ENCODE assay signal across 28 cellular contexts in genomic region chr19:15235796-15236195, GRCh38. TPM values are rescaled to one million over a fixed set of nuclear protein-coding genes. Genes with fewer than 3 reads are reported as not detected.
DNase-seq lines count a peak whose midpoint lies in the region; ATAC-seq, FAIRE-seq and TF ChIP-seq lines count a peak whose summit lies in the region.
"Had no signal": no experiment of that assay in that cellular context is flagged by ENCODE, and none has a peak within 500 bp of the region (broad histone marks: within the 10 kb centered on the region; RNA-seq: fewer than 3 reads in every experiment).

No MANE protein-coding gene starts in this region.

- peak overlapping the region; percentile 5 for H3K27ac Mint-ChIP-seq in activated T-helper 17 cell treated with anti-CD3 and anti-CD28 coated beads, Interleukin-2, amount 50 U/mL, for 72 hours
- peak overlapping the region; percentile 33 for H3K27ac Mint-ChIP-seq in dendritic cell treated with granulocyte-macrophage colony-stimulating factor and Interleukin-4, amounts not matched to agents 40 ng/mL and 50 ng/mL, for 4 days
- peak overlapping the region; percentile 40 for H3K27ac Mint-ChIP-seq in osteocyte (ENCODE audit: unreplicated experiment)
- no peak overlapping the region for H3K27ac Mint-ChIP-seq in WTC11

- intact Hi-C loops in HepG2 (cut with micrococcal nuclease; ENCODE audit: unreplicated experiment) (no loop called here), right lobe of liver (cut with DNase I) (no loop called here)
- intact Hi-C loops in dendritic cell treated with granulocyte-macrophage colony-stimulating factor and Interleukin-4, amounts not matched to agents 40 ng/mL and 50 ng/mL, for 4 days (cut with micrococcal nuclease), result no loop called here

- 96% methylated on average over 2 of the region's 2 CpGs for WGBS in HepG2 (ENCODE audit: low lambda C conversion rate)
- WGBS in right lobe of liver (ENCODE audit: insufficient coverage, low coverage, low lambda C conversion rate, missing lambda C conversion rate), result 55% methylated on average over 2 of the region's 2 CpGs

- H3K36me3 ChIP-seq in HepG2 (replicated peaks in 1 of 2; ENCODE audit: control insufficient read depth in 1 of 2, insufficient read depth in 2 of 2, low read length in 2 of 2) (peaks cover 24 to 42% of the 10 kb centered on the region in 2 experiments), right lobe of liver (peaks cover 0 to 41% (median 16%) of the 10 kb centered on the region in 4 donors)

- no peaks in the 10 kb centered on the region for H3K27me3 ChIP-seq in HepG2 (ENCODE audit: control insufficient read depth in 1 of 2, insufficient read depth in 2 of 2, low read length in 2 of 2)
- no peaks in the 10 kb centered on the region for H3K27me3 ChIP-seq in right lobe of liver
- H3K27me3 ChIP-seq: BE2C, SJCRH30 had no signal

- no peak overlapping the region for H3K27ac ChIP-seq in HepG2 (ENCODE audit: extremely low read length, insufficient read depth, low read length)
- no peak overlapping the region for H3K27ac ChIP-seq in right lobe of liver
- H3K27ac ChIP-seq: A549, Peyer's patch, SJCRH30 had no signal

- H3K27me3 Mint-ChIP-seq in activated T-helper 17 cell treated with anti-CD3 and anti-CD28 coated beads, Interleukin-2, amount 50 U/mL, for 72 hours, result peaks cover 11% of the 10 kb centered on the region
- H3K27me3 Mint-ChIP-seq in dendritic cell treated with granulocyte-macrophage colony-stimulating factor and Interleukin-4, amounts not matched to agents 40 ng/mL and 50 ng/mL, for 4 days, result peaks cover 21% of the 10 kb centered on the region
- H3K27me3 Mint-ChIP-seq in osteocyte (ENCODE audit: unreplicated experiment) (no peaks in the 10 kb centered on the region), WTC11 (ENCODE audit: low read depth) (no peaks in the 10 kb centered on the region)

- no peaks in the 10 kb centered on the region for H3K9me3 Mint-ChIP-seq in activated T-helper 17 cell treated with anti-CD3 and anti-CD28 coated beads, Interleukin-2, amount 50 U/mL, for 72 hours
- H3K9me3 Mint-ChIP-seq in dendritic cell treated with granulocyte-macrophage colony-stimulating factor and Interleukin-4, amounts not matched to agents 40 ng/mL and 50 ng/mL, for 4 days, result no peaks in the 10 kb centered on the region
- H3K9me3 Mint-ChIP-seq in osteocyte (ENCODE audit: unreplicated experiment) (no peaks in the 10 kb centered on the region), WTC11 (no peaks in the 10 kb centered on the region)
- H3K9me3 Mint-ChIP-seq: CD4-positive, alpha-beta memory T cell had no signal

- in situ Hi-C loops in HepG2 (cut with HindIII; ENCODE audit: extremely low pct_ligation_motif_present, low pct_unique_long_range_greater_than_20kb), result no loop called here

- DNase-seq in HepG2 (ENCODE audit: low spot score), result no peak
- DNase-seq in right lobe of liver, result no peak
- no peak for DNase-seq in osteocyte (ENCODE audit: extremely low spot score, unreplicated experiment)
- no peak for DNase-seq in WTC11 (ENCODE audit: low spot score)
- no peak for DNase-seq in LoVo (ENCODE audit: low spot score)
- DNase-seq: BE2C; Caco-2; CD4-positive, alpha-beta memory T cell; DMS 273 treated with DMSO at 0.1 percent for 48 hours; DND-41; GOT3; HCEC 1CT; KG1; NCI-H1105; NCI-H2081; NCI-H2171; NCI-H345; NCI-H524; NCI-H774; Peyer's patch; SJCRH30 had no signal

- peaks cover 4% of the 10 kb centered on the region for H3K4me1 Mint-ChIP-seq in activated T-helper 17 cell treated with anti-CD3 and anti-CD28 coated beads, Interleukin-2, amount 50 U/mL, for 72 hours
- peaks cover 66% of the 10 kb centered on the region for H3K4me1 Mint-ChIP-seq in dendritic cell treated with granulocyte-macrophage colony-stimulating factor and Interleukin-4, amounts not matched to agents 40 ng/mL and 50 ng/mL, for 4 days (ENCODE audit: low read depth)
- H3K4me1 Mint-ChIP-seq in osteocyte (ENCODE audit: unreplicated experiment) (no peaks in the 10 kb centered on the region), WTC11 (peaks cover 8% of the 10 kb centered on the region; the same call in 1 of the 2 replicates)

- no peak for FAIRE-seq in HepG2 (lab: Jason Lieb, UNC)
- FAIRE-seq: A549, GM12892, GM19239 had no signal

- POLR2A ChIA-PET in HepG2 (lab: Yijun Ruan, JAX), result no interaction called here
- POLR2A ChIA-PET in WTC11 (lab: Charles Lee), result no interaction called here

- CTCF ChIA-PET in HepG2 (lab: Yijun Ruan, JAX; ENCODE audit: low intra/inter-chr PET ratio, low total read pairs) (no interaction called here), WTC11 (lab: Charles Lee) (interaction anchor here (0.7 kb wide), 1 partner anchor 62 kb away, joined by 5 read pairs; no protein-coding TSS in a partner anchor)

- TF ChIP-seq POLR2A in HepG2 (IDR thresholded peaks at IDR 0.05; ENCODE audit: insufficient read depth in 1 of 2, low read depth in 2 of 2, low read length in 2 of 2) (no peak), right lobe of liver (IDR thresholded peaks at IDR 0.05) (no peak)

- no peaks in the 10 kb centered on the region for H4K20me1 ChIP-seq in HepG2 (ENCODE audit: insufficient read depth, low read length)

- no peak overlapping the region for H2AFZ ChIP-seq in HepG2 (ENCODE audit: low read length)

- ATAC-seq in HepG2 (no peak), right lobe of liver (no peak), WTC11 (no peak), GM18861 (IDR thresholded peaks at IDR 0.05; ENCODE audit: unreplicated experiment) (no peak)
- ATAC-seq in activated T-helper 17 cell treated with anti-CD3 and anti-CD28 coated beads, Interleukin-2, amount 50 U/mL, for 72 hours (replicated peaks), result no peak
- ATAC-seq: A549 had no signal

- BruUV-seq in HepG2 (replicated peaks; lab: Mats Ljungman, UMichigan), result no TSS peak

- no peak overlapping the region for H3K4me3 Mint-ChIP-seq in activated T-helper 17 cell treated with anti-CD3 and anti-CD28 coated beads, Interleukin-2, amount 50 U/mL, for 72 hours
- no peak overlapping the region for H3K4me3 Mint-ChIP-seq in dendritic cell treated with granulocyte-macrophage colony-stimulating factor and Interleukin-4, amounts not matched to agents 40 ng/mL and 50 ng/mL, for 4 days
- no peak overlapping the region for H3K4me3 Mint-ChIP-seq in osteocyte (ENCODE audit: unreplicated experiment)
- H3K4me3 Mint-ChIP-seq in WTC11, result no peak overlapping the region
- H3K4me3 Mint-ChIP-seq: CD4-positive, alpha-beta memory T cell had no signal

- peaks cover 54% of the 10 kb centered on the region for H3K36me3 Mint-ChIP-seq in activated T-helper 17 cell treated with anti-CD3 and anti-CD28 coated beads, Interleukin-2, amount 50 U/mL, for 72 hours (ENCODE audit: low read depth)
- peaks cover 61% of the 10 kb centered on the region for H3K36me3 Mint-ChIP-seq in dendritic cell treated with granulocyte-macrophage colony-stimulating factor and Interleukin-4, amounts not matched to agents 40 ng/mL and 50 ng/mL, for 4 days (ENCODE audit: low read depth)
- H3K36me3 Mint-ChIP-seq in osteocyte (ENCODE audit: unreplicated experiment) (peaks cover 29% of the 10 kb centered on the region), WTC11 (peaks cover 33% of the 10 kb centered on the region)

- H3K4me1 ChIP-seq in HepG2 (ENCODE audit: insufficient read depth, low read length) (no peaks in the 10 kb centered on the region), right lobe of liver (peaks cover 0 to 3% (median 0%) of the 10 kb centered on the region in 4 donors)
- H3K4me1 ChIP-seq: A549, BE2C, Caco-2, SJCRH30 had no signal

- no peak overlapping the region for H3K9ac ChIP-seq in HepG2 (ENCODE audit: insufficient read depth, low read depth, low read length)

- no peak overlapping the region for H3K4me3 ChIP-seq in HepG2 (replicated peaks in 1 of 3; ENCODE audit: insufficient read depth in 1 of 3, low read depth in 2 of 3, low read length in 3 of 3)
- H3K4me3 ChIP-seq in right lobe of liver, result no peak overlapping the region
- H3K4me3 ChIP-seq: A549, Peyer's patch, SJCRH30 had no signal

- TF ChIP-seq RAD21 in HepG2 (CRISPR knock-in tag; IDR thresholded peaks at IDR 0.05), result no peak

- TF ChIP-seq CTCF in HepG2 (CRISPR knock-in tag; IDR thresholded peaks at IDR 0.05), result no peak
- no peak for TF ChIP-seq CTCF in right lobe of liver (IDR thresholded peaks at IDR 0.05)
- TF ChIP-seq CTCF in osteocyte (IDR thresholded peaks at IDR 0.05), result no peak
- no peak for TF ChIP-seq CTCF in WTC11 (IDR thresholded peaks at IDR 0.05)

- TF ChIP-seq EP300 in HepG2 (IDR thresholded peaks at IDR 0.05; ENCODE audit: low read depth in 2 of 2, low read length in 2 of 2) (no peak), HepG2 (CRISPR knock-in tag; IDR thresholded peaks at IDR 0.05; ENCODE audit: borderline replicate concordance) (no peak)

- H3K9me3 ChIP-seq in HepG2 (ENCODE audit: low read length) (no peaks in the 10 kb centered on the region), right lobe of liver (no peaks in the 10 kb centered on the region)
- H3K9me3 ChIP-seq: A549, BE2C, Caco-2, SJCRH30 had no signal

- H3K4me2 ChIP-seq in HepG2 (ENCODE audit: low read depth, low read length), result no peak overlapping the region
- H3K4me2 ChIP-seq: A549 had no signal

- no peaks in the 10 kb centered on the region for H3K79me2 ChIP-seq in HepG2 (ENCODE audit: insufficient read depth, low read length)

RNA-seq across cellular contexts. Expression of gene EPHX3, which starts 3.5 kb away (rescaled TPM):
- total RNA-seq in HepG2 (2016; rRNA removed; fragmentation: Illumina TruSeq; extraction: Trizol), result 0.07 TPM in 1 of 2 replicates, not detected in the other
- total RNA-seq in HepG2 (2016; cell fraction: cytosol; rRNA removed; fragmentation: Illumina TruSeq; extraction: Trizol; ENCODE audit: low read depth), result not detected in 2 replicates
- 0.06 TPM in 1 of 2 replicates, not detected in the other for total RNA-seq in HepG2 (2016; cell fraction: insoluble cytoplasmic fraction; rRNA removed; fragmentation: Illumina TruSeq; extraction: Trizol)
- total RNA-seq in HepG2 (2016; cell fraction: membrane; rRNA removed; fragmentation: Illumina TruSeq; extraction: Trizol), result not detected in 2 replicates
- not detected in 2 replicates for total RNA-seq in HepG2 (2016; cell fraction: nucleus; rRNA removed; fragmentation: Illumina TruSeq; extraction: Trizol)
- 0.15 and 0.17 TPM in 2 replicates for polyA plus RNA-seq in HepG2 (2011; rRNA removed)
- polyA plus RNA-seq in HepG2 (2011; cell fraction: cytosol; rRNA removed), result 0.04 and 0.05 TPM in 2 replicates
- polyA plus RNA-seq in HepG2 (2011; cell fraction: nucleus; rRNA removed), result 0.78 and 0.82 TPM in 2 replicates
- polyA plus RNA-seq in HepG2 (2012), result 0.07 TPM in 1 of 2 replicates, not detected in the other
- not detected in 2 replicates for polyA plus RNA-seq in HepG2 (2016; cell fraction: cytosol; fragmentation: Illumina TruSeq; extraction: Trizol; ENCODE audit: low read depth)
- not detected in 2 replicates for polyA plus RNA-seq in HepG2 (2016; cell fraction: insoluble cytoplasmic fraction; fragmentation: Illumina TruSeq; extraction: Trizol; ENCODE audit: low read depth)
- polyA plus RNA-seq in HepG2 (2016; cell fraction: membrane; fragmentation: Illumina TruSeq; extraction: Trizol; ENCODE audit: low read depth), result 0.10 TPM in 1 of 2 replicates, not detected in the other
- not detected in 2 replicates for polyA plus RNA-seq in HepG2 (2016; cell fraction: nucleus; fragmentation: Illumina TruSeq; extraction: Trizol; ENCODE audit: insufficient read depth, low read depth)
- polyA minus RNA-seq in HepG2 (2011; rRNA and poly(A)+ RNA removed; ENCODE audit: low replicate concordance), result 0.76 and 0.96 TPM in 2 replicates
- polyA minus RNA-seq in HepG2 (2011; cell fraction: cytosol; rRNA and poly(A)+ RNA removed), result not detected in 2 replicates
- polyA minus RNA-seq in HepG2 (2011; cell fraction: nucleus; rRNA and poly(A)+ RNA removed), result 0.99 and 1.2 TPM in 2 replicates
- under 1 TPM in 3 of 6 experiments, not detected in 3; 0.20 to 0.25 (median 0.22) TPM for total RNA-seq in right lobe of liver
- total RNA-seq in activated T-helper 17 cell treated with anti-CD3 and anti-CD28 coated beads, Interleukin-2, amount 50 U/mL, for 72 hours, result under 1 TPM in 1 of 2 donors, not detected in 1; 0.24 TPM
- not detected in 2 replicates for total RNA-seq in osteocyte
- 27.1 to 31.3 TPM (median 29.9 TPM) in 3 replicates for total RNA-seq in WTC11 (2021)
- total RNA-seq: HT1080, Peyer's patch, SJCRH30 had no signal
- polyA plus RNA-seq: CD4-positive, alpha-beta memory T cell had no signal

RNA-seq across cellular contexts. Expression of gene NOTCH3, which starts 35.0 kb away (rescaled TPM):
- total RNA-seq in HepG2 (2016; rRNA removed; fragmentation: Illumina TruSeq; extraction: Trizol) (0.09 TPM in 1 of 2 replicates, not detected in the other), right lobe of liver (1 to 10 TPM; 1.7 to 6.7 (median 2.4) TPM), osteocyte (178 and 200 TPM in 2 replicates), WTC11 (2021) (133 to 153 TPM (median 144 TPM) in 3 replicates)
- under 0.01 TPM in 1 of 2 replicates, not detected in the other for total RNA-seq in HepG2 (2016; cell fraction: cytosol; rRNA removed; fragmentation: Illumina TruSeq; extraction: Trizol; ENCODE audit: low read depth)
- total RNA-seq in HepG2 (2016; cell fraction: insoluble cytoplasmic fraction; rRNA removed; fragmentation: Illumina TruSeq; extraction: Trizol), result 0.09 TPM in 1 of 2 replicates, not detected in the other
- 0.03 TPM in 2 replicates for total RNA-seq in HepG2 (2016; cell fraction: membrane; rRNA removed; fragmentation: Illumina TruSeq; extraction: Trizol)
- total RNA-seq in HepG2 (2016; cell fraction: nucleus; rRNA removed; fragmentation: Illumina TruSeq; extraction: Trizol), result 0.44 and 0.93 TPM in 2 replicates
- polyA plus RNA-seq in HepG2 (2011; rRNA removed), result 0.28 and 0.43 TPM in 2 replicates
- polyA plus RNA-seq in HepG2 (2011; cell fraction: cytosol; rRNA removed), result 0.09 and 0.27 TPM in 2 replicates
- 1.4 and 2.1 TPM in 2 replicates for polyA plus RNA-seq in HepG2 (2011; cell fraction: nucleus; rRNA removed)
- 0.20 and 0.63 TPM in 2 replicates for polyA plus RNA-seq in HepG2 (2012)
- polyA plus RNA-seq in HepG2 (2016; cell fraction: cytosol; fragmentation: Illumina TruSeq; extraction: Trizol; ENCODE audit: low read depth), result 0.01 and 0.02 TPM in 2 replicates
- 0.04 TPM in 1 of 2 replicates, not detected in the other for polyA plus RNA-seq in HepG2 (2016; cell fraction: insoluble cytoplasmic fraction; fragmentation: Illumina TruSeq; extraction: Trizol; ENCODE audit: low read depth)
- polyA plus RNA-seq in HepG2 (2016; cell fraction: membrane; fragmentation: Illumina TruSeq; extraction: Trizol; ENCODE audit: low read depth), result 0.01 and 0.05 TPM in 2 replicates
- 0.29 and 0.71 TPM in 2 replicates for polyA plus RNA-seq in HepG2 (2016; cell fraction: nucleus; fragmentation: Illumina TruSeq; extraction: Trizol; ENCODE audit: insufficient read depth, low read depth)
- polyA minus RNA-seq in HepG2 (2011; rRNA and poly(A)+ RNA removed; ENCODE audit: low replicate concordance), result 0.54 and 1.5 TPM in 2 replicates
- 0.70 and 0.79 TPM in 2 replicates for polyA minus RNA-seq in HepG2 (2011; cell fraction: cytosol; rRNA and poly(A)+ RNA removed)
- polyA minus RNA-seq in HepG2 (2011; cell fraction: nucleus; rRNA and poly(A)+ RNA removed), result 0.50 and 1.9 TPM in 2 replicates
- total RNA-seq in activated T-helper 17 cell treated with anti-CD3 and anti-CD28 coated beads, Interleukin-2, amount 50 U/mL, for 72 hours, result under 1 TPM; 0.06 to 0.29 TPM
- polyA plus RNA-seq: CD4-positive, alpha-beta memory T cell had no signal

Comparison
In these comparisons a context has a peak if more than half of its experiments do, and no peak if none do; other contexts are left out.
1. RNA of gene EPHX3, which starts 3.5 kb away (total RNA-seq): 27.1 to 31.3 TPM in WTC11; 0.24 TPM in activated T-helper 17 cell treated with anti-CD3 and anti-CD28 coated beads, Interleukin-2, amount 50 U/mL, for 72 hours, 0.20 to 0.25 TPM in right lobe of liver, 0.06 to 0.07 TPM in HepG2 and not detected in osteocyte; every median in the first group is over 10 times any median in the second.
2. RNA of gene NOTCH3, which starts 35.0 kb away (total RNA-seq): 178 to 200 TPM in osteocyte and 133 to 153 TPM in WTC11; 1.7 to 6.7 TPM in right lobe of liver, 0.06 to 0.29 TPM in activated T-helper 17 cell treated with anti-CD3 and anti-CD28 coated beads, Interleukin-2, amount 50 U/mL, for 72 hours and under 0.01 to 0.93 TPM in HepG2; every median in the first group is over 10 times any median in the second.